17 cellular contexts compared by ENCODE assay signal in the genomic region with DNA sequence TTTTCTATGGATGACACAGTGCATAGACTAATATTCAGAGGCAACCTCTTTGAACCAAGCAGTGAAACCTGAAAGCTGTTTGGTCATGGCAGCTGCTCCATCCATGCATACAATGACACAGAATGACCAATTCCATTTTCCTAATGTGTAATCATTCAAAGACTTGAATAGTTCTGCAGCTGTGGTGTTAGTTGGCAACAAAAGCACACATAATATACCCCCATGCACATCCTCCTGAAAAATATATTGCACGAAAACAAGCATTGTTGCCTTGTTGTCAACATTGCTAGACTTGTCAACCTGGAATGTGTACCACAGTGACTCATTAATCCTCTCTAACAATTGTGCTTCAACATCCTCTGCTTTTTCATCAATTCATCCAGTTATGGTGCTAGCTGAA.
DNase-seq lines count a peak whose midpoint lies in the region; ATAC-seq lines count a peak whose summit lies in the region.
"Had no signal": no experiment of that assay in that cellular context is flagged by ENCODE, and none has a peak within 500 bp of the region (broad histone marks: within the 10 kb centered on the region; RNA-seq: fewer than 3 reads in every experiment).

No MANE protein-coding gene starts in this region.

- no peak overlapping the region for H3K4me3 ChIP-seq in H7 (ENCODE audit: insufficient read depth, low read depth, low read length)
- H3K4me3 ChIP-seq: Peyer's patch had no signal

- H3K27me3 ChIP-seq in H7 (ENCODE audit: control insufficient read depth, insufficient read depth, low read length) = no peaks in the 10 kb centered on the region
- H3K27me3 ChIP-seq: Peyer's patch had no signal

- ATAC-seq in HG02870 (IDR thresholded peaks at IDR 0.05; ENCODE audit: unreplicated experiment) (peak; percentile 89), HG03520 (IDR thresholded peaks at IDR 0.05; ENCODE audit: unreplicated experiment) (peak; percentile 73)
- ATAC-seq: activated CD8-positive, alpha-beta T cell treated with anti-CD3 and anti-CD28 coated beads for 36 hours had no signal

- H3K36me3 ChIP-seq in H7 (replicated peaks; ENCODE audit: control insufficient read depth, insufficient read depth, low read length) = no peaks in the 10 kb centered on the region
- H3K36me3 ChIP-seq: Peyer's patch had no signal

- peak; percentile 44 for DNase-seq in DMS53 (lab: John Stamatoyannopoulos, UW)
- DNase-seq in DMS53 treated with DMSO at 0.1 percent for 48 hours (lab: John Stamatoyannopoulos, UW; ENCODE audit: unreplicated experiment) = no peak
- DNase-seq in cerebellum (ENCODE audit: low spot score) = no peak
- DNase-seq in H7 = no peak
- no peak for DNase-seq in NK-92 treated with Interleukin-12 subunit alpha and Interleukin-12 subunit beta, amount 100 ng/mL, for 24 hours (lab: John Stamatoyannopoulos, UW)
- no peak for DNase-seq in amniotic stem cell (lab: John Stamatoyannopoulos, UW)
- DNase-seq: activated CD8-positive, alpha-beta T cell treated with anti-CD3 and anti-CD28 coated beads for 36 hours; activated effector memory CD4-positive, alpha-beta T cell treated with Interleukin-2 at 50 U/mL for 16 hours; effector CD8-positive, alpha-beta T cell; GF-D8; kidney; NCI-H1417 treated with DMSO at 0.1 percent for 48 hours; NCI-H524; Peyer's patch; stimulated activated CD4-positive, alpha-beta T cell treated with anti-CD3 and anti-CD28 coated beads, Interleukin-15, amount 100 ng/mL, for 24 hours had no signal
